ENCODE assay signal across 8 cellular contexts in genomic region chr19:42295831-42296525, GRCh38. TPM values are rescaled to one million over a fixed set of nuclear protein-coding genes. Genes with fewer than 3 reads are reported as not detected.
DNase-seq lines count a peak whose midpoint lies in the region; ATAC-seq and TF ChIP-seq lines count a peak whose summit lies in the region.

No MANE protein-coding gene starts in this region.

- H3K4me1 Mint-ChIP-seq in CD14-positive monocyte (peaks cover 2% of the 10 kb centered on the region), activated B cell treated with CpG ODN at 0.5 μM for 24 hours (peaks cover 7% of the 10 kb centered on the region)

- H3K27me3 Mint-ChIP-seq in CD14-positive monocyte (ENCODE audit: low read depth in 3 of 3): peaks cover 0 to 2% (median 0%) of the 10 kb centered on the region in 3 donors
- H3K27me3 Mint-ChIP-seq in activated B cell treated with CpG ODN at 0.5 μM for 24 hours: no peaks in the 10 kb centered on the region

- in situ Hi-C loops in T47D (cut with HindIII; ENCODE audit: low pct_unique_long_range_greater_than_20kb, low sequenced_read_pairs): no loop called here

- H3K36me3 Mint-ChIP-seq in CD14-positive monocyte (peaks cover 36 to 49% of the 10 kb centered on the region in 2 donors), activated B cell treated with CpG ODN at 0.5 μM for 24 hours (ENCODE audit: low read depth) (peaks cover 42% of the 10 kb centered on the region)

- H3K9me3 Mint-ChIP-seq in CD14-positive monocyte: no peaks in the 10 kb centered on the region
- no peaks in the 10 kb centered on the region for H3K9me3 Mint-ChIP-seq in activated B cell treated with CpG ODN at 0.5 μM for 24 hours

- TF ChIP-seq CTCF in CD14-positive monocyte (IDR thresholded peaks at IDR 0.05) (peak; percentile 98), activated B cell treated with CpG ODN at 0.5 μM for 24 hours (IDR thresholded peaks at IDR 0.05) (peak; percentile 90)

- H3K4me3 Mint-ChIP-seq in CD14-positive monocyte (no peak overlapping the region), activated B cell treated with CpG ODN at 0.5 μM for 24 hours (no peak overlapping the region)

- POLR2A ChIA-PET in activated B cell treated with CpG ODN at 0.5 μM for 24 hours (lab: Charles Lee): interaction anchor here (0.6 to 1.2 kb wide), 3 partner anchors 10 to 164 kb away, joined by 3 to 8 read pairs (median 4); partner anchors contain the start of gene POU2F2

- ATAC-seq in GM21576 (IDR thresholded peaks at IDR 0.05; ENCODE audit: unreplicated experiment): peak; percentile 59
- peak; percentile 98 for ATAC-seq in activated B cell treated with CpG ODN at 0.5 μM for 24 hours (ENCODE audit: low read depth)
- peak; percentile 60 for ATAC-seq in left colon
- no peak for ATAC-seq in HG02678 (IDR thresholded peaks at IDR 0.05; ENCODE audit: unreplicated experiment)

- peak; percentile 76 for DNase-seq in CD14-positive monocyte (ENCODE audit: low spot score)
- DNase-seq in NCI-H2107 treated with DMSO at 0.1 percent for 48 hours (lab: John Stamatoyannopoulos, UW; ENCODE audit: unreplicated experiment): peak; percentile 36
- DNase-seq in activated B cell treated with CpG ODN at 0.5 μM for 24 hours: peak; percentile 92
- DNase-seq in T47D (ENCODE audit: low read depth in 1 of 2, low spot score in 1 of 2): peak; percentile 51 to 69
- DNase-seq in left colon: peak; percentile 71 to 89
- peak; percentile 83 to 92 for DNase-seq in stimulated activated CD4-positive, alpha-beta T cell treated with anti-CD3 and anti-CD28 coated beads, Interleukin-4, amount 100 ng/mL, for 48 hours (ENCODE audit: low read depth in 2 of 2)

- peak overlapping the region in 4 of 7 donors; percentile 6 to 77 (median 36) for H3K27ac Mint-ChIP-seq in CD14-positive monocyte
- no peak overlapping the region for H3K27ac Mint-ChIP-seq in activated B cell treated with CpG ODN at 0.5 μM for 24 hours

- intact Hi-C loops in CD14-positive monocyte (cut with micrococcal nuclease) (loop anchor here (5.0 to 10.0 kb wide), 3 partner anchors 164 to 191 kb away; partner anchors contain the start of gene POU2F2 (in 1 of the 2)), activated B cell treated with CpG ODN at 0.5 μM for 24 hours (cut with micrococcal nuclease) (loop anchor here (1.0 kb wide), 6 partner anchors 13 to 215 kb away; no protein-coding TSS in a partner anchor), left colon (cut with DNase I, micrococcal nuclease) (no loop called here)

- CTCF ChIA-PET in activated B cell treated with CpG ODN at 0.5 μM for 24 hours (lab: Charles Lee): interaction anchor here (0.7 to 3.6 kb wide), 7 partner anchors 11 to 214 kb away, joined by 3 to 26 read pairs (median 3); partner anchors contain the start of gene POU2F2

RNA-seq across cellular contexts. Expression of gene PRR19, which starts 6.0 kb away (rescaled TPM):
- polyA plus RNA-seq in CD14-positive monocyte: under 1 TPM; 0.35 to 0.38 TPM
- 0.20 and 0.33 TPM in 2 replicates for total RNA-seq in activated B cell treated with CpG ODN at 0.5 μM for 24 hours
- total RNA-seq in left colon: under 1 TPM; 0.49 to 0.50 TPM

RNA-seq across cellular contexts. Expression of gene PAFAH1B3, which starts 6.4 kb away (rescaled TPM):
- polyA plus RNA-seq in CD14-positive monocyte: 10 to 100 TPM; 15.3 to 15.5 TPM
- total RNA-seq in activated B cell treated with CpG ODN at 0.5 μM for 24 hours (22.7 and 25.9 TPM in 2 replicates), left colon (10 to 100 TPM; 25.9 to 40.5 TPM)

RNA-seq across cellular contexts. Expression of gene TMEM145, which starts 17.1 kb away (rescaled TPM):
- polyA plus RNA-seq in CD14-positive monocyte: not detected
- not detected in 2 replicates for total RNA-seq in activated B cell treated with CpG ODN at 0.5 μM for 24 hours
- under 1 TPM; 0.21 to 0.25 TPM for total RNA-seq in left colon

RNA-seq across cellular contexts. Expression of gene CIC, which starts 26.9 kb away (rescaled TPM):
- polyA plus RNA-seq in CD14-positive monocyte: under 1 TPM; 0.62 to 0.87 TPM
- total RNA-seq in activated B cell treated with CpG ODN at 0.5 μM for 24 hours (85.4 and 96.5 TPM in 2 replicates), left colon (10 to 100 TPM; 43.0 to 47.9 TPM)

RNA-seq across cellular contexts. Expression of gene MEGF8, which starts 29.5 kb away (rescaled TPM):
- polyA plus RNA-seq in CD14-positive monocyte: under 1 TPM; 0.15 to 0.27 TPM
- total RNA-seq in activated B cell treated with CpG ODN at 0.5 μM for 24 hours (13.0 and 15.1 TPM in 2 replicates), left colon (10 to 100 TPM; 21.4 to 21.5 TPM)

Comparison
In these comparisons a context has a peak if more than half of its experiments do, and no peak if none do; other contexts are left out.
1. DNase-seq: peak in every context shown above with its lines; median percentile 92 in activated B cell treated with CpG ODN at 0.5 μM for 24 hours; 88 in stimulated activated CD4-positive, alpha-beta T cell treated with anti-CD3 and anti-CD28 coated beads, Interleukin-4, amount 100 ng/mL, for 48 hours; 80 in left colon; 76 in CD14-positive monocyte; 60 in T47D; 36 in NCI-H2107 treated with DMSO at 0.1 percent for 48 hours.
2. intact Hi-C loops: an anchor here in CD14-positive monocyte (5.0 to 10.0 kb wide) and activated B cell treated with CpG ODN at 0.5 μM for 24 hours (1.0 kb wide); none called in left colon.